ENCODE assay signal across 18 cellular contexts in the genomic region with DNA sequence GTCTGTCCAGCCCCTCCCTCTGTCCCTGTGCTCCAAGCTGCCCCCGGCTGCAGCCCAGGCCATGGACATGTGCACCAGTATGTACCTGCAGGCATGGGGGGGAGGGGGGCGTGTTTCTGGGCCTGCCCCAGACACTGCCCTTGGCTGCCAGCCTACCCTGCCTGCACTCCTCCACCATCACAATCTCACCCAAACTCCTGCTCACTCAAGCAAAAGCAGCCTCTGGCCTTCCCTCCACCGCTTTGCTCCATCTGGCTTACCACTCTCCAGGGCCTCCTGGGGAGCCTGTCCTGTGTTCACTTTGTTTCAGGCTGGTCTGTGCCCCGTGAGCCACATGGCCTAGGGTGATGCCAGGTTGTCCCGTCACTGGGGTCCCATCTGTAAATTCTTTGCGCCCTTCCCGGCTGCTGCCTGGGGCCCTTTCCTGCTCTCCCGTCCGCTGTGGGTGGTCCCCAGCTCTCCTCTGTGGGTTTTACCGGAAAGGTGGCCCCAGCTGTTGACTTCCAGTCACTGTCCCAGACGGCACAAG. TPM values are rescaled to one million over a fixed set of nuclear protein-coding genes. Genes with fewer than 3 reads are reported as not detected.
DNase-seq lines count a peak whose midpoint lies in the region; ATAC-seq and TF ChIP-seq lines count a peak whose summit lies in the region.
"Had no signal": no experiment of that assay in that cellular context is flagged by ENCODE, and none has a peak within 500 bp of the region (broad histone marks: within the 10 kb centered on the region; RNA-seq: fewer than 3 reads in every experiment).

No MANE protein-coding gene starts in this region.

- DNase-seq in Right ventricle myocardium superior = peak; percentile 33
- DNase-seq in left ventricle myocardium inferior = no peak
- DNase-seq in RWPE1 (ENCODE audit: low spot score) = no peak
- peak; percentile 31 to 60 for DNase-seq in left lung
- no peak for DNase-seq in DMS114 treated with DMSO at 0.1 percent for 48 hours (lab: John Stamatoyannopoulos, UW; ENCODE audit: unreplicated experiment)
- no peak for DNase-seq in SIG-M5 (lab: John Stamatoyannopoulos, UW)
- DNase-seq: ACHN; activated CD8-positive, alpha-beta T cell treated with anti-CD3 and anti-CD28 coated beads for 36 hours; activated T-cell treated with anti-CD3 and anti-CD28 coated beads, Interleukin-2, amount 50 U/mL, for 48 hours; brain microvascular endothelial cell; GOT3; stimulated activated CD8-positive, alpha-beta memory T cell treated with anti-CD3 and anti-CD28 coated beads, Interleukin-4, amount 100 ng/mL, for 48 hours; T-cell; WERI-Rb-1 had no signal

- POLR2A ChIA-PET in RWPE1 (lab: Yijun Ruan, JAX; ENCODE audit: low non-redundant PET) = no interaction called here

- ATAC-seq in Right ventricle myocardium superior (ENCODE audit: poor library complexity) = no peak
- ATAC-seq in left lung = no peak
- ATAC-seq in GM18511 (IDR thresholded peaks at IDR 0.05; ENCODE audit: unreplicated experiment) = no peak
- ATAC-seq: activated CD8-positive, alpha-beta T cell treated with anti-CD3 and anti-CD28 coated beads for 36 hours; esophagus mucosa; T-cell had no signal

- no peaks in the 10 kb centered on the region for H3K27me3 ChIP-seq in left ventricle myocardium inferior (ENCODE audit: low read depth)
- H3K27me3 ChIP-seq in left lung = no peaks in the 10 kb centered on the region
- H3K27me3 ChIP-seq: brain microvascular endothelial cell had no signal

- no peak for TF ChIP-seq CTCF in left ventricle myocardium inferior (IDR thresholded peaks at IDR 0.05; ENCODE audit: borderline replicate concordance)
- no peak for TF ChIP-seq CTCF in RWPE1 (conservative IDR thresholded peaks at IDR 0.05; ENCODE audit: low read depth)
- TF ChIP-seq CTCF in left lung (IDR thresholded peaks at IDR 0.05) = no peak

- peaks cover 61% of the 10 kb centered on the region for H3K36me3 ChIP-seq in left ventricle myocardium inferior
- peaks cover 0 to 71% of the 10 kb centered on the region in 2 donors for H3K36me3 ChIP-seq in left lung

- no peaks in the 10 kb centered on the region for H3K9me3 ChIP-seq in left ventricle myocardium inferior (replicated peaks)
- no peaks in the 10 kb centered on the region for H3K9me3 ChIP-seq in left lung

- H3K4me1 ChIP-seq in left ventricle myocardium inferior (peaks cover 26% of the 10 kb centered on the region), left lung (peaks cover 5 to 31% of the 10 kb centered on the region in 2 donors)

- CTCF ChIA-PET in RWPE1 (lab: Yijun Ruan, JAX) = no interaction called here

- H3K27ac ChIP-seq in left ventricle myocardium inferior (replicated peaks) = no peak overlapping the region
- peak overlapping the region; percentile 51 for H3K27ac ChIP-seq in RWPE1
- H3K27ac ChIP-seq in left lung = no peak overlapping the region
- peak overlapping the region; percentile 13 for H3K27ac ChIP-seq in temporal lobe (ENCODE audit: low read depth, low read length)
- H3K27ac ChIP-seq: brain microvascular endothelial cell, WERI-Rb-1 had no signal

- intact Hi-C loops in Right ventricle myocardium superior (cut with DNase I) = no loop called here
- intact Hi-C loops in left ventricle myocardium inferior (cut with micrococcal nuclease) = no loop called here
- intact Hi-C loops in left lung (cut with DNase I) = no loop called here

- no peak overlapping the region for H3K4me3 ChIP-seq in left ventricle myocardium inferior
- H3K4me3 ChIP-seq in left lung = no peak overlapping the region
- H3K4me3 ChIP-seq: smooth muscle cell had no signal

RNA-seq across cellular contexts. Expression of gene PPIF, which starts 33.3 kb away (rescaled TPM):
- total RNA-seq in Right ventricle myocardium superior = 146 TPM
- 150 TPM for total RNA-seq in left ventricle myocardium inferior
- total RNA-seq in left lung = 10 to 100 TPM; 32.9 to 75.6 TPM
- 9.8 TPM for total RNA-seq in temporal lobe

Comparison
In these comparisons a context has a peak if more than half of its experiments do, and no peak if none do; other contexts are left out.
1. DNase-seq: peak in Right ventricle myocardium superior (single experiment) and left lung (2 of 2); none in left ventricle myocardium inferior (single experiment), RWPE1 (single experiment), DMS114 treated with DMSO at 0.1 percent for 48 hours (single experiment) and SIG-M5 (single experiment).
2. H3K27ac ChIP-seq: peak in RWPE1 (single experiment) and temporal lobe (single experiment); none in left ventricle myocardium inferior (single experiment) and left lung (0 of 2).